Comparison of ENCODE assay signal across 8 cellular contexts in the genomic region with DNA sequence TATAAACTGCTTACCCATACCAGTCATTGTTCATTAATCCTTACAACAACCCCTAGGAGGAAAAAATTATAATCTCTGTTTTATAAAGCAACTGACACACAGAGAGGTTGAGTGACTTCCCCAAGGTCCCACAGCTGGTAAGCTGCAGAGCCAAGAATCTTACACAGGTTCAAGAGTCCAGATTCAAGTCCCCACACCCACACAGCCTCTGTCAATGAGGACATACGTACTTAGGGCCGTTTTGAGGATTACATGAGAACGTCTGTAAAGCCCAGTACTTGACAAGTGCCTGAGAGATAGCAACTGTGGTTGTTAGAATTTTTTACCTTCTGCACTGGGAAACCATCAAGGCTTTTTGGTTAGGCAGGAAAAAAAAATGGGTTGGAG. TPM values are rescaled to one million over a fixed set of nuclear protein-coding genes. Genes with fewer than 3 reads are reported as not detected.
DNase-seq lines count a peak whose midpoint lies in the region; ATAC-seq, FAIRE-seq and TF ChIP-seq lines count a peak whose summit lies in the region.

No MANE protein-coding gene starts in this region.

- peak overlapping the region; percentile 47 for H3K27ac ChIP-seq in CD4-positive, alpha-beta memory T cell (ENCODE audit: low read depth, low read length)
- H3K27ac ChIP-seq in astrocyte (ENCODE audit: low read depth, low read length) = no peak overlapping the region
- peak overlapping the region; percentile 54 to 73 for H3K27ac ChIP-seq in liver (ENCODE audit: low read depth in 1 of 2, low read length in 2 of 2)
- H3K27ac ChIP-seq in vagina = peak overlapping the region; percentile 66

- POLR2A ChIA-PET in CD4-positive, alpha-beta memory T cell (lab: Charles Lee; ENCODE audit: partially characterized antibody) = no interaction called here

- no peaks in the 10 kb centered on the region for H3K36me3 ChIP-seq in CD4-positive, alpha-beta memory T cell (ENCODE audit: insufficient read depth, low read length)
- H3K36me3 ChIP-seq in astrocyte (ENCODE audit: insufficient read depth, low read length) = no peaks in the 10 kb centered on the region
- H3K36me3 ChIP-seq in liver (ENCODE audit: control insufficient read depth in 4 of 4, insufficient read depth in 3 of 4, low read depth in 1 of 4, low read length in 3 of 4) = no peaks in the 10 kb centered on the region
- no peaks in the 10 kb centered on the region for H3K36me3 ChIP-seq in vagina

- FAIRE-seq in astrocyte (lab: Jason Lieb, UNC) = peak; percentile 50

- peaks cover 8 to 21% (median 13%) of the 10 kb centered on the region in 4 donors for H3K4me1 Mint-ChIP-seq in CD4-positive, alpha-beta memory T cell
- peaks cover 6% of the 10 kb centered on the region for H3K4me1 Mint-ChIP-seq in astrocyte (ENCODE audit: low read depth, unreplicated experiment)

- no peaks in the 10 kb centered on the region for H3K79me2 ChIP-seq in astrocyte (ENCODE audit: insufficient read depth, low read length)

- no peaks in the 10 kb centered on the region for H3K27me3 Mint-ChIP-seq in CD4-positive, alpha-beta memory T cell
- no peaks in the 10 kb centered on the region for H3K27me3 Mint-ChIP-seq in astrocyte (ENCODE audit: low read depth, unreplicated experiment)

- DNase-seq in CD4-positive, alpha-beta memory T cell = peak in 1 of 5 donors; percentile 1
- no peak for DNase-seq in astrocyte (ENCODE audit: low read depth)
- DNase-seq in vagina (ENCODE audit: extremely low spot score in 2 of 2) = no peak
- DNase-seq in middle frontal gyrus (ENCODE audit: extremely low spot score, low spot score) = no peak
- DNase-seq in D341Med (ENCODE audit: low spot score) = no peak

- H3K9ac ChIP-seq in astrocyte (ENCODE audit: low read length) (peak overlapping the region; percentile 71), liver (ENCODE audit: low read depth in 1 of 2, low read length in 2 of 2) (peak overlapping the region in 1 of 2 donors; percentile 31)

- H3K9me3 Mint-ChIP-seq in CD4-positive, alpha-beta memory T cell = no peaks in the 10 kb centered on the region
- no peaks in the 10 kb centered on the region for H3K9me3 Mint-ChIP-seq in astrocyte (ENCODE audit: unreplicated experiment)

- peak overlapping the region; percentile 77 for H2AFZ ChIP-seq in astrocyte (ENCODE audit: low read depth, low read length)

- peak overlapping the region; percentile 86 to 93 (median 88) for H3K4me3 Mint-ChIP-seq in CD4-positive, alpha-beta memory T cell
- peak overlapping the region; percentile 84 for H3K4me3 Mint-ChIP-seq in astrocyte (ENCODE audit: unreplicated experiment)

- peak overlapping the region; percentile 82 to 93 (median 92) for H3K27ac Mint-ChIP-seq in CD4-positive, alpha-beta memory T cell
- H3K27ac Mint-ChIP-seq in astrocyte (ENCODE audit: unreplicated experiment) = peak overlapping the region; percentile 77

- no peaks in the 10 kb centered on the region for H3K9me3 ChIP-seq in CD4-positive, alpha-beta memory T cell (ENCODE audit: control insufficient read depth in 1 of 2, low read length in 2 of 2)
- no peaks in the 10 kb centered on the region for H3K9me3 ChIP-seq in astrocyte (ENCODE audit: insufficient read depth, low read depth, low read length)
- H3K9me3 ChIP-seq in liver (ENCODE audit: control insufficient read depth in 4 of 4, low read length in 3 of 4) = no peaks in the 10 kb centered on the region
- H3K9me3 ChIP-seq in vagina = no peaks in the 10 kb centered on the region

- no peak for TF ChIP-seq POLR2A in vagina (IDR thresholded peaks at IDR 0.05)

- peaks cover 9% of the 10 kb centered on the region for H3K4me1 ChIP-seq in CD4-positive, alpha-beta memory T cell (ENCODE audit: insufficient read depth, low read length)
- H3K4me1 ChIP-seq in astrocyte (ENCODE audit: insufficient read depth, low read length) (no peaks in the 10 kb centered on the region), liver (ENCODE audit: control insufficient read depth in 4 of 4, insufficient read depth in 4 of 4, low read length in 3 of 4) (peaks cover 0 to 10% (median 6%) of the 10 kb centered on the region in 4 donors), vagina (no peaks in the 10 kb centered on the region)

- under 1% methylated on average over 3 of the region's 3 CpGs for WGBS in liver

- CTCF ChIA-PET in CD4-positive, alpha-beta memory T cell (lab: Charles Lee; ENCODE audit: partially characterized antibody) = no interaction called here

- H3K27me3 ChIP-seq in CD4-positive, alpha-beta memory T cell (ENCODE audit: insufficient read depth, low read length) = no peaks in the 10 kb centered on the region
- H3K27me3 ChIP-seq in astrocyte (ENCODE audit: insufficient read depth, low read length) (no peaks in the 10 kb centered on the region), liver (ENCODE audit: control insufficient read depth in 4 of 4, insufficient read depth in 4 of 4, low read length in 3 of 4) (no peaks in the 10 kb centered on the region), vagina (no peaks in the 10 kb centered on the region)

- peak overlapping the region in 1 of 2 donors; percentile 45 for H3K4me3 ChIP-seq in CD4-positive, alpha-beta memory T cell (ENCODE audit: low read length in 2 of 2)
- H3K4me3 ChIP-seq in astrocyte (ENCODE audit: insufficient read depth, low read depth, low read length) (peak overlapping the region; percentile 46), liver (ENCODE audit: low read depth in 1 of 3, low read length in 3 of 3) (peak overlapping the region; percentile 18 to 67 (median 65)), vagina (peak overlapping the region; percentile 50 to 68)

- no peaks in the 10 kb centered on the region for H3K36me3 Mint-ChIP-seq in CD4-positive, alpha-beta memory T cell
- no peaks in the 10 kb centered on the region for H3K36me3 Mint-ChIP-seq in astrocyte (ENCODE audit: low read depth, unreplicated experiment)

- peak overlapping the region; percentile 84 for H3K4me2 ChIP-seq in astrocyte (ENCODE audit: low read length)

- peak; percentile 32 for ATAC-seq in HG02943 (IDR thresholded peaks at IDR 0.05; ENCODE audit: low read depth, unreplicated experiment)
- no peak for ATAC-seq in GM21737 (IDR thresholded peaks at IDR 0.05; ENCODE audit: unreplicated experiment)

- TF ChIP-seq RAD21 in liver (IDR thresholded peaks at IDR 0.05) = no peak

- no peak for TF ChIP-seq CTCF in astrocyte (IDR thresholded peaks at IDR 0.05; ENCODE audit: insufficient read depth, low read depth, low read length)
- no peak for TF ChIP-seq CTCF in liver (IDR thresholded peaks at IDR 0.05; ENCODE audit: low read depth, low read length, missing input control)
- no peak for TF ChIP-seq CTCF in vagina (IDR thresholded peaks at IDR 0.05)

- no peaks in the 10 kb centered on the region for H4K20me1 ChIP-seq in astrocyte (ENCODE audit: insufficient read depth, low read length)

- intact Hi-C loops in CD4-positive, alpha-beta memory T cell (cut with micrococcal nuclease) = loop anchor here (5.0 kb wide), 1 partner anchor 161 kb away; a partner anchor contains a TSS
- intact Hi-C loops in vagina (cut with DNase I) = no loop called here

TF ChIP-seq in liver, 16 proteins besides CTCF, POLR2A, EP300 and RAD21:
- peak; percentile 48 for TF ChIP-seq SP1 (IDR thresholded peaks at IDR 0.05)
- peak; percentile 40 to 62 for TF ChIP-seq HNF4A (conservative IDR thresholded peaks at IDR 0.05)
- TF ChIP-seq FOXA2 (IDR thresholded peaks at IDR 0.05) = no peak
TF ChIP-seq in liver: peak in this region for 2.

RNA-seq across cellular contexts. Expression of a gene that starts 0.6 kb away (rescaled TPM):
- 1 to 10 TPM; 4.1 to 4.2 TPM for total RNA-seq in CD4-positive, alpha-beta memory T cell
- polyA plus RNA-seq in CD4-positive, alpha-beta memory T cell = 1 to 10 TPM; 6.9 to 7.0 TPM
- 11.6 and 13.3 TPM in 2 replicates for total RNA-seq in astrocyte
- 10 to 100 TPM in 1 of 2 donors, 1 to 10 TPM in 1; 6.5 to 10.9 TPM for total RNA-seq in liver
- 1 to 10 TPM; 4.5 to 4.7 TPM for polyA plus RNA-seq in liver
- total RNA-seq in vagina = 25.5 TPM
